Comparison of ENCODE assay signal across 1 cellular context in genomic region chr11:111944139-111944538, GRCh38.
TF ChIP-seq lines count a peak whose summit lies in the region.

No MANE protein-coding gene starts in this region.

TF ChIP-seq in WTC11, 78 proteins besides CTCF, POLR2A, EP300 and RAD21 (continued from another document):
- TF ChIP-seq, protein P1, sequence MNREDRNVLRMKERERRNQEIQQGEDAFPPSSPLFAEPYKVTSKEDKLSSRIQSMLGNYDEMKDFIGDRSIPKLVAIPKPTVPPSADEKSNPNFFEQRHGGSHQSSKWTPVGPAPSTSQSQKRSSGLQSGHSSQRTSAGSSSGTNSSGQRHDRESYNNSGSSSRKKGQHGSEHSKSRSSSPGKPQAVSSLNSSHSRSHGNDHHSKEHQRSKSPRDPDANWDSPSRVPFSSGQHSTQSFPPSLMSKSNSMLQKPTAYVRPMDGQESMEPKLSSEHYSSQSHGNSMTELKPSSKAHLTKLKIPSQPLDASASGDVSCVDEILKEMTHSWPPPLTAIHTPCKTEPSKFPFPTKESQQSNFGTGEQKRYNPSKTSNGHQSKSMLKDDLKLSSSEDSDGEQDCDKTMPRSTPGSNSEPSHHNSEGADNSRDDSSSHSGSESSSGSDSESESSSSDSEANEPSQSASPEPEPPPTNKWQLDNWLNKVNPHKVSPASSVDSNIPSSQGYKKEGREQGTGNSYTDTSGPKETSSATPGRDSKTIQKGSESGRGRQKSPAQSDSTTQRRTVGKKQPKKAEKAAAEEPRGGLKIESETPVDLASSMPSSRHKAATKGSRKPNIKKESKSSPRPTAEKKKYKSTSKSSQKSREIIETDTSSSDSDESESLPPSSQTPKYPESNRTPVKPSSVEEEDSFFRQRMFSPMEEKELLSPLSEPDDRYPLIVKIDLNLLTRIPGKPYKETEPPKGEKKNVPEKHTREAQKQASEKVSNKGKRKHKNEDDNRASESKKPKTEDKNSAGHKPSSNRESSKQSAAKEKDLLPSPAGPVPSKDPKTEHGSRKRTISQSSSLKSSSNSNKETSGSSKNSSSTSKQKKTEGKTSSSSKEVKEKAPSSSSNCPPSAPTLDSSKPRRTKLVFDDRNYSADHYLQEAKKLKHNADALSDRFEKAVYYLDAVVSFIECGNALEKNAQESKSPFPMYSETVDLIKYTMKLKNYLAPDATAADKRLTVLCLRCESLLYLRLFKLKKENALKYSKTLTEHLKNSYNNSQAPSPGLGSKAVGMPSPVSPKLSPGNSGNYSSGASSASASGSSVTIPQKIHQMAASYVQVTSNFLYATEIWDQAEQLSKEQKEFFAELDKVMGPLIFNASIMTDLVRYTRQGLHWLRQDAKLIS (CRISPR knock-in tag; IDR thresholded peaks at IDR 0.05; ENCODE audit: borderline replicate concordance), result no peak
- TF ChIP-seq PRRX2 (CRISPR knock-in tag; IDR thresholded peaks at IDR 0.05), result no peak
- TF ChIP-seq ZNF423 (CRISPR knock-in tag; IDR thresholded peaks at IDR 0.05), result no peak
- no peak for TF ChIP-seq ETV6 (CRISPR knock-in tag; IDR thresholded peaks at IDR 0.05)
- no peak for TF ChIP-seq PRDM15 (CRISPR knock-in tag; IDR thresholded peaks at IDR 0.05)
TF ChIP-seq in WTC11: peak in this region for 0.
